Comparison of ENCODE assay signal across 8 cellular contexts in genomic region chr11:14520086-14520901, GRCh38. TPM values are rescaled to one million over a fixed set of nuclear protein-coding genes. Genes with fewer than 3 reads are reported as not detected.
A peak's percentile ranks its signal among the peaks of the same experiment; 100 is the strongest.
DNase-seq lines count a peak whose midpoint lies in the region; ATAC-seq, FAIRE-seq and TF ChIP-seq lines count a peak whose summit lies in the region.

Gene PSMA1 (minus strand): TSS chr11:14520386. CDS start chr11:14520299, 87 bp downstream.

- FAIRE-seq in small intestine (lab: Jason Lieb, UNC): no peak

- TF ChIP-seq POLR2A in breast epithelium (IDR thresholded peaks at IDR 0.05): peak; percentile 25

- H3K27me3 ChIP-seq in breast epithelium (no peaks in the 10 kb centered on the region), small intestine (ENCODE audit: control insufficient read depth in 2 of 2, insufficient read depth in 2 of 2, low read length in 2 of 2) (no peaks in the 10 kb centered on the region)

- H3K27ac ChIP-seq in VCaP (peak within 1 kb of the TSS; percentile 92), breast epithelium (peak within 1 kb of the TSS; percentile 83 to 90), small intestine (ENCODE audit: low read depth in 1 of 2, low read length in 1 of 2) (peak within 1 kb of the TSS; percentile 6 to 95)

- TF ChIP-seq CTCF in VCaP (conservative IDR thresholded peaks at IDR 0.05) (peak; percentile 27; the same call in 1 of the 2 replicates), breast epithelium (IDR thresholded peaks at IDR 0.05) (peak; percentile 49 to 86 (median 67))

- intact Hi-C loops in breast epithelium (cut with DNase I; ENCODE audit: low total_unique reads): no loop called here

- H3K4me3 ChIP-seq in breast epithelium: peak within 1 kb of the TSS; percentile 73 to 86 (median 74)
- peak within 1 kb of the TSS; percentile 59 to 61 for H3K4me3 ChIP-seq in small intestine (ENCODE audit: low read depth in 1 of 2, low read length in 2 of 2)

- H3K9me3 ChIP-seq in breast epithelium: no peaks in the 10 kb centered on the region
- no peaks in the 10 kb centered on the region for H3K9me3 ChIP-seq in small intestine (ENCODE audit: control insufficient read depth, low read depth)

- in situ Hi-C loops in ACHN (cut with HindIII; ENCODE audit: low pct_ligation_motif_present, low pct_unique_long_range_greater_than_20kb, low sequenced_read_pairs): no loop called here

- DNase-seq in ACHN: peak; percentile 94
- DNase-seq in NCI-H2196 treated with DMSO at 0.1 percent for 48 hours (lab: John Stamatoyannopoulos, UW; ENCODE audit: unreplicated experiment): peak; percentile 95
- peak; percentile 91 to 93 for DNase-seq in breast epithelium (ENCODE audit: low spot score in 2 of 2)
- peak; percentile 92 for DNase-seq in iPS-NIHi11 (ENCODE audit: low spot score)
- DNase-seq in small intestine: peak; percentile 96

- peak; percentile 94 for ATAC-seq in GM18870 (IDR thresholded peaks at IDR 0.05; ENCODE audit: unreplicated experiment)
- peak; percentile 94 for ATAC-seq in HG03135 (IDR thresholded peaks at IDR 0.05; ENCODE audit: unreplicated experiment)

- WGBS in small intestine, 3 donors: 0 to 1% (median 0%) methylated on average over 55 of the region's 55 CpGs

- H3K36me3 ChIP-seq in breast epithelium (no peaks in the 10 kb centered on the region), small intestine (ENCODE audit: control insufficient read depth in 2 of 2, insufficient read depth in 2 of 2, low read length in 2 of 2) (peaks cover 2% of the 10 kb centered on the region in 2 donors)

- H3K4me1 ChIP-seq in breast epithelium (peaks cover 0 to 6% of the 10 kb centered on the region in 2 donors), small intestine (ENCODE audit: control insufficient read depth in 2 of 2, insufficient read depth in 1 of 2, low read depth in 1 of 2, low read length in 1 of 2) (no peaks in the 10 kb centered on the region)

RNA-seq across cellular contexts. Expression of gene PSMA1, which starts in this region (rescaled TPM):
- 100 to 1,000 TPM; 107 to 120 (median 116) TPM for total RNA-seq in breast epithelium
- 100 to 1,000 TPM; 149 to 194 (median 161) TPM for polyA plus RNA-seq in small intestine

Comparison
In these comparisons a context has a peak if more than half of its experiments do, and no peak if none do; other contexts are left out.
1. Peak in every context shown above with its lines: DNase-seq, ATAC-seq, H3K4me3 ChIP-seq and H3K27ac ChIP-seq.